ENCODE assay signal across 13 cellular contexts in genomic region chr9:135993409-135993742, GRCh38. TPM values are rescaled to one million over a fixed set of nuclear protein-coding genes. Genes with fewer than 3 reads are reported as not detected.
DNase-seq lines count a peak whose midpoint lies in the region; ATAC-seq and TF ChIP-seq lines count a peak whose summit lies in the region.
"Had no signal": no experiment of that assay in that cellular context is flagged by ENCODE, and none has a peak within 500 bp of the region (broad histone marks: within the 10 kb centered on the region; RNA-seq: fewer than 3 reads in every experiment).

No MANE protein-coding gene starts in this region.

- DNase-seq in NCI-H69 (lab: John Stamatoyannopoulos, UW) (peak; percentile 22), dorsolateral prefrontal cortex (no peak), suprapubic skin (ENCODE audit: low spot score in 2 of 2) (no peak), SKM-1 treated with dmso at 0.1 percent for 144 hours (lab: John Stamatoyannopoulos, UW; ENCODE audit: unreplicated experiment) (no peak), WTC11 (ENCODE audit: low spot score) (no peak), germinal center (ENCODE audit: low spot score) (no peak)
- DNase-seq in CD8-positive, alpha-beta memory T cell: no peak
- DNase-seq: NCI-H2107 had no signal

- CTCF ChIA-PET in WTC11 (lab: Charles Lee): interaction anchor here (0.6 to 1.4 kb wide), 3 partner anchors 19 to 516 kb away, joined by 4 to 5 read pairs (median 5); no protein-coding TSS in a partner anchor
- CTCF ChIA-PET in CD8-positive, alpha-beta memory T cell (lab: Charles Lee): no interaction called here

- POLR2A ChIA-PET in WTC11 (lab: Charles Lee): no interaction called here
- POLR2A ChIA-PET in CD8-positive, alpha-beta memory T cell (lab: Charles Lee): interaction anchor here (0.5 kb wide), 1 partner anchor 13 kb away, joined by 3 read pairs; no protein-coding TSS in a partner anchor

- H3K27ac Mint-ChIP-seq in WTC11: no peak overlapping the region
- H3K27ac Mint-ChIP-seq in CD8-positive, alpha-beta memory T cell: no peak overlapping the region
- H3K27ac Mint-ChIP-seq: activated naive CD8-positive, alpha-beta T cell; stimulated activated naive CD8-positive, alpha-beta T cell treated with anti-CD3 and anti-CD28 coated beads, Interleukin-15, Interleukin-2, amounts not matched to agents 100 ng/mL and 50 ng/mL, for 24 hours had no signal

- no peaks in the 10 kb centered on the region for H3K9me3 Mint-ChIP-seq in WTC11
- no peaks in the 10 kb centered on the region for H3K9me3 Mint-ChIP-seq in CD8-positive, alpha-beta memory T cell
- H3K9me3 Mint-ChIP-seq: stimulated activated naive CD8-positive, alpha-beta T cell treated with anti-CD3 and anti-CD28 coated beads, Interleukin-15, Interleukin-2, amounts not matched to agents 100 ng/mL and 50 ng/mL, for 24 hours had no signal

- H3K9ac ChIP-seq in mucosa of stomach (ENCODE audit: low read length): peak overlapping the region; percentile 65

- peak overlapping the region in 52 of 59 donors; percentile 3 to 97 (median 76) for H3K27ac ChIP-seq in dorsolateral prefrontal cortex
- peak overlapping the region; percentile 77 for H3K27ac ChIP-seq in suprapubic skin
- H3K27ac ChIP-seq in CD8-positive, alpha-beta memory T cell (ENCODE audit: low read depth, low read length): no peak overlapping the region
- H3K27ac ChIP-seq: epithelial cell of prostate had no signal

- H3K4me1 Mint-ChIP-seq in WTC11: peaks cover 23% of the 10 kb centered on the region
- H3K4me1 Mint-ChIP-seq in CD8-positive, alpha-beta memory T cell: peaks cover 0 to 25% (median 3%) of the 10 kb centered on the region in 3 donors

- no peaks in the 10 kb centered on the region for H3K36me3 Mint-ChIP-seq in WTC11
- H3K36me3 Mint-ChIP-seq in CD8-positive, alpha-beta memory T cell: no peaks in the 10 kb centered on the region
- H3K36me3 Mint-ChIP-seq: activated naive CD8-positive, alpha-beta T cell had no signal

- intact Hi-C loops in dorsolateral prefrontal cortex (cut with DNase I): no loop called here

- TF ChIP-seq CTCF in dorsolateral prefrontal cortex (IDR thresholded peaks at IDR 0.05 in 54 of 56, conservative IDR thresholded peaks at IDR 0.05 in 2 of 56; ENCODE audit: low read depth in 1 of 56, partially characterized antibody in 56 of 56) (no peak), suprapubic skin (IDR thresholded peaks at IDR 0.05) (no peak), WTC11 (IDR thresholded peaks at IDR 0.05) (no peak)

- TF ChIP-seq POLR2A in suprapubic skin (IDR thresholded peaks at IDR 0.05): no peak

- no peaks in the 10 kb centered on the region for H3K27me3 Mint-ChIP-seq in WTC11 (ENCODE audit: low read depth)
- H3K27me3 Mint-ChIP-seq in CD8-positive, alpha-beta memory T cell: no peaks in the 10 kb centered on the region
- H3K27me3 Mint-ChIP-seq: activated naive CD8-positive, alpha-beta T cell; stimulated activated naive CD8-positive, alpha-beta T cell treated with anti-CD3 and anti-CD28 coated beads, Interleukin-15, Interleukin-2, amounts not matched to agents 100 ng/mL and 50 ng/mL, for 24 hours had no signal

- H3K27me3 ChIP-seq in dorsolateral prefrontal cortex (peaks cover 0 to 10% (median 0%) of the 10 kb centered on the region in 45 donors), mucosa of stomach (ENCODE audit: control insufficient read depth, insufficient read depth, low read length) (peaks cover 11% of the 10 kb centered on the region), suprapubic skin (peaks cover 21% of the 10 kb centered on the region)
- H3K27me3 ChIP-seq in CD8-positive, alpha-beta memory T cell (ENCODE audit: insufficient read depth, low read length, poor library complexity, severe bottlenecking): no peaks in the 10 kb centered on the region

- TF ChIP-seq EP300 in suprapubic skin (IDR thresholded peaks at IDR 0.05): no peak

- H3K4me1 ChIP-seq in mucosa of stomach (ENCODE audit: control insufficient read depth, insufficient read depth, low read length): peaks cover 33% of the 10 kb centered on the region
- peaks cover 40% of the 10 kb centered on the region for H3K4me1 ChIP-seq in suprapubic skin
- peaks cover 27% of the 10 kb centered on the region for H3K4me1 ChIP-seq in CD8-positive, alpha-beta memory T cell (ENCODE audit: insufficient read depth, low read length)

- H3K4me3 ChIP-seq in dorsolateral prefrontal cortex: peak overlapping the region in 7 of 59 donors; percentile 17 to 43 (median 28)
- H3K4me3 ChIP-seq in mucosa of stomach (ENCODE audit: low read length): no peak overlapping the region
- H3K4me3 ChIP-seq in suprapubic skin: peak overlapping the region; percentile 31
- H3K4me3 ChIP-seq in CD8-positive, alpha-beta memory T cell (ENCODE audit: low read length): no peak overlapping the region
- H3K4me3 ChIP-seq: GM12878 had no signal

- no peak overlapping the region; the same call in 1 of the 2 replicates for H3K4me3 Mint-ChIP-seq in WTC11
- no peak overlapping the region for H3K4me3 Mint-ChIP-seq in CD8-positive, alpha-beta memory T cell
- H3K4me3 Mint-ChIP-seq: stimulated activated naive CD8-positive, alpha-beta T cell treated with anti-CD3 and anti-CD28 coated beads, Interleukin-15, Interleukin-2, amounts not matched to agents 100 ng/mL and 50 ng/mL, for 24 hours had no signal

- no peaks in the 10 kb centered on the region for H3K9me3 ChIP-seq in mucosa of stomach (ENCODE audit: control insufficient read depth, low read length)
- no peaks in the 10 kb centered on the region for H3K9me3 ChIP-seq in suprapubic skin
- no peaks in the 10 kb centered on the region for H3K9me3 ChIP-seq in CD8-positive, alpha-beta memory T cell (ENCODE audit: low read length)

- no peak for ATAC-seq in WTC11

- H3K36me3 ChIP-seq in mucosa of stomach (ENCODE audit: control insufficient read depth, insufficient read depth, low read length): no peaks in the 10 kb centered on the region
- no peaks in the 10 kb centered on the region for H3K36me3 ChIP-seq in suprapubic skin
- H3K36me3 ChIP-seq in CD8-positive, alpha-beta memory T cell (ENCODE audit: insufficient read depth, low read length): no peaks in the 10 kb centered on the region

- 74% methylated on average over 4 of the region's 13 CpGs for WGBS in suprapubic skin

TF ChIP-seq in WTC11, 78 proteins besides CTCF, POLR2A, EP300 and RAD21 (continues in another document):
- TF ChIP-seq FOXP4 (CRISPR knock-in tag; IDR thresholded peaks at IDR 0.05) (no peak), PRRX2 (CRISPR knock-in tag; IDR thresholded peaks at IDR 0.05) (no peak), KAT7 (CRISPR knock-in tag; IDR thresholded peaks at IDR 0.05; ENCODE audit: borderline replicate concordance) (no peak), PRDM15 (CRISPR knock-in tag; IDR thresholded peaks at IDR 0.05) (no peak), RELA (CRISPR knock-in tag; IDR thresholded peaks at IDR 0.05; ENCODE audit: borderline replicate concordance) (no peak), NR2C2 (CRISPR knock-in tag; IDR thresholded peaks at IDR 0.05) (no peak)

RNA-seq across cellular contexts. Expression of gene UBAC1, which starts 32.2 kb away (rescaled TPM):
- 10 to 100 TPM; 42.5 to 80.5 (median 55.0) TPM for total RNA-seq in dorsolateral prefrontal cortex
- 10 to 100 TPM; 68.2 to 94.5 (median 83.8) TPM for total RNA-seq in suprapubic skin
- 46.4 to 55.6 TPM (median 53.3 TPM) in 3 replicates for total RNA-seq in WTC11 (2021)
- 10 to 100 TPM; 36.3 to 38.1 TPM for total RNA-seq in CD8-positive, alpha-beta memory T cell
- 27.1 TPM for polyA plus RNA-seq in CD8-positive, alpha-beta memory T cell
